Comparison of ENCODE assay signal across 20 cellular contexts in genomic region chr15:40545457-40545856, GRCh38. TPM values are rescaled to one million over a fixed set of nuclear protein-coding genes. Genes with fewer than 3 reads are reported as not detected.
DNase-seq lines count a peak whose midpoint lies in the region; ATAC-seq and TF ChIP-seq lines count a peak whose summit lies in the region.
"Had no signal": no experiment of that assay in that cellular context is flagged by ENCODE, and none has a peak within 500 bp of the region (broad histone marks: within the 10 kb centered on the region; RNA-seq: fewer than 3 reads in every experiment).

No MANE protein-coding gene starts in this region.

- BruUV-seq in HCT116 (replicated peaks; lab: Mats Ljungman, UMichigan) = no TSS peak

- no peak overlapping the region for H3K4me3 Mint-ChIP-seq in activated B cell treated with CpG ODN at 0.5 μM for 24 hours
- H3K4me3 Mint-ChIP-seq in naive B cell = peak overlapping the region in 4 of 8 donors; percentile 39 to 84 (median 52)
- no peak overlapping the region for H3K4me3 Mint-ChIP-seq in osteocyte (ENCODE audit: unreplicated experiment)
- H3K4me3 Mint-ChIP-seq: naive thymus-derived CD8-positive, alpha-beta T cell; stimulated activated effector memory CD8-positive, alpha-beta T cell treated with anti-CD3 and anti-CD28 coated beads, Interleukin-12 subunit alpha, Interleukin-12 subunit beta, amount 100 ng/mL, for 72 hours had no signal

- intact Hi-C loops in HCT116 (cut with micrococcal nuclease) (no loop called here), activated B cell treated with CpG ODN at 0.5 μM for 24 hours (cut with micrococcal nuclease) (no loop called here)

- H3K4me1 Mint-ChIP-seq in activated B cell treated with CpG ODN at 0.5 μM for 24 hours (peaks cover 84% of the 10 kb centered on the region), naive B cell (peaks cover 61 to 94% (median 86%) of the 10 kb centered on the region in 3 donors), osteocyte (ENCODE audit: unreplicated experiment) (no peaks in the 10 kb centered on the region)

- H3K9ac ChIP-seq in HCT116 (ENCODE audit: low read length) = no peak overlapping the region
- H3K9ac ChIP-seq: parathyroid adenoma had no signal

- no peak for TF ChIP-seq RAD21 in HCT116 (IDR thresholded peaks at IDR 0.05; ENCODE audit: low read depth)

- H3K4me1 ChIP-seq in HCT116 (ENCODE audit: control insufficient read depth in 1 of 2, insufficient read depth in 2 of 2, low read length in 2 of 2) = no peaks in the 10 kb centered on the region
- H3K4me1 ChIP-seq: Caco-2, thyroid gland had no signal

- peaks cover 31% of the 10 kb centered on the region for H3K36me3 Mint-ChIP-seq in activated B cell treated with CpG ODN at 0.5 μM for 24 hours (ENCODE audit: low read depth)
- peaks cover 10 to 29% of the 10 kb centered on the region in 2 donors for H3K36me3 Mint-ChIP-seq in naive B cell
- peaks cover 10% of the 10 kb centered on the region for H3K36me3 Mint-ChIP-seq in osteocyte (ENCODE audit: unreplicated experiment)

- H3K27me3 Mint-ChIP-seq in activated B cell treated with CpG ODN at 0.5 μM for 24 hours (no peaks in the 10 kb centered on the region), naive B cell (no peaks in the 10 kb centered on the region), osteocyte (ENCODE audit: unreplicated experiment) (no peaks in the 10 kb centered on the region)
- H3K27me3 Mint-ChIP-seq: naive thymus-derived CD8-positive, alpha-beta T cell had no signal

- H3K27me3 ChIP-seq in HCT116 (ENCODE audit: insufficient read depth, low read length) = no peaks in the 10 kb centered on the region
- H3K27me3 ChIP-seq: cardiac muscle cell, thyroid gland had no signal

- H3K9me3 Mint-ChIP-seq in activated B cell treated with CpG ODN at 0.5 μM for 24 hours (no peaks in the 10 kb centered on the region), naive B cell (no peaks in the 10 kb centered on the region), osteocyte (ENCODE audit: unreplicated experiment) (no peaks in the 10 kb centered on the region)
- H3K9me3 Mint-ChIP-seq: naive thymus-derived CD8-positive, alpha-beta T cell; stimulated activated effector memory CD8-positive, alpha-beta T cell treated with anti-CD3 and anti-CD28 coated beads, Interleukin-12 subunit alpha, Interleukin-12 subunit beta, amount 100 ng/mL, for 72 hours had no signal

- H4K20me1 ChIP-seq in HCT116 (ENCODE audit: insufficient read depth) = no peaks in the 10 kb centered on the region

- ATAC-seq in HCT116 (peak; percentile 63), activated B cell treated with CpG ODN at 0.5 μM for 24 hours (ENCODE audit: low read depth) (no peak), naive B cell (ENCODE audit: low read depth in 2 of 2) (no peak), GM19397 (IDR thresholded peaks at IDR 0.05; ENCODE audit: unreplicated experiment) (no peak)
- ATAC-seq in stimulated activated naive CD8-positive, alpha-beta T cell treated with anti-CD3 and anti-CD28 coated beads, Interleukin-15, Interleukin-2, amounts not matched to agents 100 U/mL and 50 U/mL, for 24 hours = no peak
- ATAC-seq: naive thymus-derived CD8-positive, alpha-beta T cell; sciatic nerve; stimulated activated effector memory CD8-positive, alpha-beta T cell treated with anti-CD3 and anti-CD28 coated beads, Interleukin-12 subunit alpha, Interleukin-12 subunit beta, amount 100 ng/mL, for 72 hours had no signal

- no peak overlapping the region for H3K27ac ChIP-seq in HCT116 (ENCODE audit: low read depth, low read length)
- H3K27ac ChIP-seq: cardiac muscle cell, parathyroid adenoma, thyroid gland had no signal

- H3K4me3 ChIP-seq in GM12864 (ENCODE audit: low read depth, low read length) (no peak overlapping the region), HCT116 (replicated peaks in 1 of 2; ENCODE audit: low read depth in 1 of 2, low read length in 2 of 2) (no peak overlapping the region)
- H3K4me3 ChIP-seq: cardiac muscle cell, thyroid gland had no signal

- H3K27ac Mint-ChIP-seq in activated B cell treated with CpG ODN at 0.5 μM for 24 hours (peak overlapping the region; percentile 76), naive B cell (peak overlapping the region; percentile 88 to 99 (median 97)), osteocyte (ENCODE audit: unreplicated experiment) (no peak overlapping the region)
- H3K27ac Mint-ChIP-seq: naive thymus-derived CD8-positive, alpha-beta T cell; stimulated activated effector memory CD8-positive, alpha-beta T cell treated with anti-CD3 and anti-CD28 coated beads, Interleukin-12 subunit alpha, Interleukin-12 subunit beta, amount 100 ng/mL, for 72 hours had no signal

- TF ChIP-seq CTCF in GM12864 (IDR thresholded peaks at IDR 0.05; ENCODE audit: low read depth, low read length, missing control alignments) (peak; percentile 55), HCT116 (IDR thresholded peaks at IDR 0.05 in 2 of 3, conservative IDR thresholded peaks at IDR 0.05 in 1 of 3; ENCODE audit: borderline replicate concordance in 1 of 3, insufficient read depth in 1 of 3, low read depth in 2 of 3, low read length in 2 of 3) (peak in 2 of 3 experiments; percentile 27 to 31; a peak in 2 of 6 replicates), activated B cell treated with CpG ODN at 0.5 μM for 24 hours (IDR thresholded peaks at IDR 0.05) (no peak), osteocyte (IDR thresholded peaks at IDR 0.05) (no peak)

- H3K9me2 ChIP-seq in HCT116 (ENCODE audit: insufficient read depth) = no peaks in the 10 kb centered on the region

- RAD21 ChIA-PET in HCT116 (lab: Charles Lee; ENCODE audit: low non-redundant PET in 1 of 2, low total read pairs in 2 of 2, uncharacterized antibody in 2 of 2, unreplicated experiment in 2 of 2) = no interaction called here

- POLR2A ChIA-PET in HCT116 (lab: Charles Lee) = no interaction called here
- POLR2A ChIA-PET in activated B cell treated with CpG ODN at 0.5 μM for 24 hours (lab: Charles Lee) = interaction anchor here (1.0 to 1.2 kb wide), 2 partner anchors 13 to 23 kb away, joined by 3 read pairs; partner anchors contain the start of gene RPUSD2

- H3K36me3 ChIP-seq in HCT116 (ENCODE audit: control insufficient read depth in 1 of 2, insufficient read depth in 2 of 2, low read length in 2 of 2) = no peaks in the 10 kb centered on the region; a peak in 1 of 4 replicates
- H3K36me3 ChIP-seq: cardiac muscle cell, thyroid gland had no signal

- no peak for TF ChIP-seq POLR2A in HCT116 (IDR thresholded peaks at IDR 0.05; ENCODE audit: borderline replicate concordance, extremely low read depth, insufficient read depth, insufficient read length)

- no peak for DNase-seq in GM12864 (ENCODE audit: low read depth)
- no peak for DNase-seq in HCT116 (ENCODE audit: low read depth, low spot score)
- DNase-seq in activated B cell treated with CpG ODN at 0.5 μM for 24 hours = no peak
- no peak for DNase-seq in naive B cell
- DNase-seq in osteocyte (ENCODE audit: extremely low spot score, unreplicated experiment) = no peak
- DNase-seq in stimulated activated naive CD8-positive, alpha-beta T cell treated with anti-CD3 and anti-CD28 coated beads, Interleukin-15, Interleukin-2, amounts not matched to agents 100 U/mL and 50 U/mL, for 24 hours = no peak
- DNase-seq: activated CD4-positive, alpha-beta T cell treated with anti-CD3 and anti-CD28 coated beads, Interleukin-2, amount 50 U/mL, for 1 hour; activated gamma-delta T cell treated with Interleukin-2 at 50 U/mL for 16 hours; Caco-2; foreskin melanocyte; naive thymus-derived CD8-positive, alpha-beta T cell; NCI-H1417 treated with DMSO at 0.1 percent for 48 hours; NCI-H82; SW 1271; thyroid gland had no signal

- no peaks in the 10 kb centered on the region for H3K9me3 ChIP-seq in HCT116 (ENCODE audit: control insufficient read depth in 1 of 2, insufficient read depth in 1 of 2, low read depth in 1 of 2, low read length in 2 of 2)
- H3K9me3 ChIP-seq: Caco-2, thyroid gland had no signal

- H3K4me2 ChIP-seq in HCT116 (ENCODE audit: low read length) = no peak overlapping the region

- H3K79me2 ChIP-seq in HCT116 (ENCODE audit: insufficient read depth, low read length) = no peaks in the 10 kb centered on the region
- H3K79me2 ChIP-seq: parathyroid adenoma had no signal

- H2AFZ ChIP-seq in HCT116 (ENCODE audit: low read depth, low read length, poor library complexity, severe bottlenecking) = no peak overlapping the region
- H2AFZ ChIP-seq: parathyroid adenoma had no signal

- CTCF ChIA-PET in HCT116 (lab: Charles Lee) = interaction anchor here (1.1 kb wide), 1 partner anchor 22 kb away, joined by 3 read pairs; no protein-coding TSS in a partner anchor
- CTCF ChIA-PET in activated B cell treated with CpG ODN at 0.5 μM for 24 hours (lab: Charles Lee) = no interaction called here

TF ChIP-seq in HCT116, 20 proteins besides CTCF, POLR2A, EP300 and RAD21:
- TF ChIP-seq SRF (IDR thresholded peaks at IDR 0.05; ENCODE audit: low read depth) = no peak
- no peak for TF ChIP-seq SP1 (IDR thresholded peaks at IDR 0.05; ENCODE audit: low read depth)
- TF ChIP-seq CBX3 (IDR thresholded peaks at IDR 0.05; ENCODE audit: low read depth) = no peak
- no peak for TF ChIP-seq ELF1 (IDR thresholded peaks at IDR 0.05; ENCODE audit: borderline replicate concordance, low read depth)
- no peak for TF ChIP-seq YY1 (IDR thresholded peaks at IDR 0.05; ENCODE audit: extremely low read depth, insufficient replicate concordance, low read depth, low read length)
- no peak for TF ChIP-seq SIN3A (IDR thresholded peaks at IDR 0.05; ENCODE audit: low read depth)
TF ChIP-seq in HCT116: peak in this region for 0.

RNA-seq across cellular contexts. Expression of gene CCDC32, which starts 19.4 kb away (rescaled TPM):
- total RNA-seq in HCT116 (2021; ENCODE audit: unreplicated experiment) (18.6 TPM), activated B cell treated with CpG ODN at 0.5 μM for 24 hours (64.0 and 66.3 TPM in 2 replicates), osteocyte (23.9 and 28.3 TPM in 2 replicates)
- polyA plus RNA-seq in HCT116 (2012) = 21.1 and 21.2 TPM in 2 replicates
- polyA plus RNA-seq in naive B cell (ENCODE audit: low read depth in 6 of 6) = 100 to 1,000 TPM; 199 to 261 (median 219) TPM

RNA-seq across cellular contexts. Expression of gene RPUSD2, which starts 23.6 kb away (rescaled TPM):
- total RNA-seq in HCT116 (2021; ENCODE audit: unreplicated experiment) (22.5 TPM), activated B cell treated with CpG ODN at 0.5 μM for 24 hours (20.1 and 24.8 TPM in 2 replicates), osteocyte (9.6 and 11.7 TPM in 2 replicates)
- 12.5 and 15.4 TPM in 2 replicates for polyA plus RNA-seq in HCT116 (2012)
- polyA plus RNA-seq in naive B cell (ENCODE audit: low read depth in 6 of 6) = 10 to 100 TPM; 18.0 to 29.3 (median 25.6) TPM

RNA-seq across cellular contexts. Expression of gene KNL1, which starts 48.6 kb away (rescaled TPM):
- total RNA-seq in HCT116 (2021; ENCODE audit: unreplicated experiment) = 30.6 TPM
- polyA plus RNA-seq in HCT116 (2012) = 5.4 and 9.8 TPM in 2 replicates
- 5.1 and 7.7 TPM in 2 replicates for total RNA-seq in activated B cell treated with CpG ODN at 0.5 μM for 24 hours
- 1 to 10 TPM in 5 of 6 donors, under 1 TPM in 1; 0.96 to 2.1 (median 1.5) TPM for polyA plus RNA-seq in naive B cell (ENCODE audit: low read depth in 6 of 6)
- total RNA-seq in osteocyte = 5.6 and 6.2 TPM in 2 replicates

Comparison
In these comparisons a context has a peak if more than half of its experiments do, and no peak if none do; other contexts are left out.
1. CTCF ChIP-seq: peak in GM12864 (single experiment) and HCT116 (2 of 3); none in activated B cell treated with CpG ODN at 0.5 μM for 24 hours (single experiment) and osteocyte (single experiment).